ENCODE assay signal across 8 cellular contexts in genomic region chr20:34579936-34580587, GRCh38. TPM values are rescaled to one million over a fixed set of nuclear protein-coding genes. Genes with fewer than 3 reads are reported as not detected.
DNase-seq lines count a peak whose midpoint lies in the region; ATAC-seq, FAIRE-seq and TF ChIP-seq lines count a peak whose summit lies in the region.

No MANE protein-coding gene starts in this region.

- peak; percentile 59 for ATAC-seq in GM19455 (IDR thresholded peaks at IDR 0.05; ENCODE audit: unreplicated experiment)
- ATAC-seq in foreskin keratinocyte, result no peak
- ATAC-seq in GM18873 (IDR thresholded peaks at IDR 0.05; ENCODE audit: low FRiP score, unreplicated experiment), result no peak

- DNase-seq in NCI-H2196 treated with DMSO at 0.1 percent for 48 hours (lab: John Stamatoyannopoulos, UW; ENCODE audit: unreplicated experiment), result peak; percentile 12
- DNase-seq in foreskin keratinocyte, result peak; percentile 5 to 33
- no peak for DNase-seq in kidney
- no peak for DNase-seq in NCI-H1092 treated with DMSO at 0.1 percent for 48 hours (lab: John Stamatoyannopoulos, UW)
- no peak for DNase-seq in 8988T

- no peak overlapping the region for H3K4me3 ChIP-seq in BLaER1
- H3K4me3 ChIP-seq in kidney (ENCODE audit: low read length in 2 of 2), result no peak overlapping the region

- FAIRE-seq in kidney (lab: Jason Lieb, UNC), result no peak

- peak overlapping the region; percentile 30; the same call in 1 of the 2 replicates for H3K4me2 ChIP-seq in BLaER1

- intact Hi-C loops in kidney (cut with DNase I), result no loop called here

- H3K27ac ChIP-seq in BLaER1, result peak overlapping the region; percentile 22; the same call in 1 of the 2 replicates
- no peak overlapping the region for H3K27ac ChIP-seq in foreskin keratinocyte
- no peak overlapping the region for H3K27ac ChIP-seq in kidney (ENCODE audit: low read depth in 2 of 2, low read length in 2 of 2)

- TF ChIP-seq CTCF in foreskin keratinocyte (conservative IDR thresholded peaks at IDR 0.05), result no peak
- TF ChIP-seq CTCF in kidney (IDR thresholded peaks at IDR 0.05; ENCODE audit: borderline replicate concordance, extremely low read depth, insufficient read depth), result no peak

- no peaks in the 10 kb centered on the region; the same call in 1 of the 2 replicates for H4K20me1 ChIP-seq in BLaER1

- peaks cover 62% of the 10 kb centered on the region for H3K36me3 ChIP-seq in BLaER1
- peaks cover 2 to 3% of the 10 kb centered on the region in 2 donors for H3K36me3 ChIP-seq in kidney (ENCODE audit: control insufficient read depth in 1 of 2, insufficient read depth in 2 of 2, low read length in 2 of 2)

- no peaks in the 10 kb centered on the region for H3K9me3 ChIP-seq in BLaER1
- H3K9me3 ChIP-seq in kidney (ENCODE audit: control insufficient read depth in 1 of 2, low read length in 2 of 2), result no peaks in the 10 kb centered on the region

- no peak overlapping the region for H3K9ac ChIP-seq in BLaER1
- H3K9ac ChIP-seq in kidney (ENCODE audit: low read length in 2 of 2), result no peak overlapping the region

- H3K4me1 ChIP-seq in BLaER1, result peaks cover 23% of the 10 kb centered on the region
- H3K4me1 ChIP-seq in foreskin keratinocyte, result peaks cover 12% of the 10 kb centered on the region
- H3K4me1 ChIP-seq in kidney (ENCODE audit: control insufficient read depth in 1 of 2, insufficient read depth in 1 of 2, low read depth in 1 of 2, low read length in 2 of 2), result peaks cover 0 to 3% of the 10 kb centered on the region in 2 donors

- H3K27me3 ChIP-seq in BLaER1, result no peaks in the 10 kb centered on the region
- H3K27me3 ChIP-seq in foreskin keratinocyte, result no peaks in the 10 kb centered on the region

RNA-seq across cellular contexts. Expression of gene MAP1LC3A, which starts 21.5 kb away (rescaled TPM):
- total RNA-seq in foreskin keratinocyte, result 3.9 and 4.9 TPM in 2 replicates
- 4.8 and 6.2 TPM in 2 replicates for polyA plus RNA-seq in foreskin keratinocyte
- 42.5 TPM for total RNA-seq in kidney
- polyA plus RNA-seq in kidney (ENCODE audit: insufficient read depth, low read depth, low replicate concordance), result 153 TPM

Comparison
In these comparisons a context has a peak if more than half of its experiments do, and no peak if none do; other contexts are left out.
1. DNase-seq: peak in NCI-H2196 treated with DMSO at 0.1 percent for 48 hours (single experiment) and foreskin keratinocyte (2 of 2); none in kidney (single experiment), NCI-H1092 treated with DMSO at 0.1 percent for 48 hours (single experiment) and 8988T (single experiment).